ENCODE assay signal across 8 cellular contexts in genomic region chr4:169270810-169271691, GRCh38. TPM values are rescaled to one million over a fixed set of nuclear protein-coding genes. Genes with fewer than 3 reads are reported as not detected.
A peak's percentile ranks its signal among the peaks of the same experiment; 100 is the strongest.
DNase-seq lines count a peak whose midpoint lies in the region; ATAC-seq and TF ChIP-seq lines count a peak whose summit lies in the region.

SH3RF1 (minus strand) TSS chr4:169270956; CDS start chr4:169269212, 1,744 bp downstream.

- ATAC-seq in GM18858 (IDR thresholded peaks at IDR 0.05; ENCODE audit: unreplicated experiment) (peak; percentile 41), HG02981 (IDR thresholded peaks at IDR 0.05; ENCODE audit: unreplicated experiment) (peak; percentile 47)
- peak; percentile 68 for ATAC-seq in naive thymus-derived CD4-positive, alpha-beta T cell

- POLR2A ChIA-PET in naive thymus-derived CD4-positive, alpha-beta T cell (lab: Charles Lee) = no interaction called here

- H3K36me3 ChIP-seq in naive thymus-derived CD4-positive, alpha-beta T cell (ENCODE audit: control insufficient read depth in 2 of 3, insufficient read depth in 3 of 3, low read length in 3 of 3) = no peaks in the 10 kb centered on the region
- H3K36me3 ChIP-seq in tibial artery = no peaks in the 10 kb centered on the region

- no peak for DNase-seq in CD14-positive monocyte (ENCODE audit: low spot score)
- peak; percentile 52 for DNase-seq in NCI-H2171 treated with DMSO at 0.1 percent for 48 hours (lab: John Stamatoyannopoulos, UW)
- peak in 2 of 3 experiments; percentile 18 to 21 for DNase-seq in activated CD8-positive, alpha-beta memory T cell treated with anti-CD3 and anti-CD28 coated beads for 48 hours (ENCODE audit: low read depth in 2 of 3, low spot score in 2 of 3)
- DNase-seq in fibroblast of pulmonary artery (ENCODE audit: low read depth) = peak; percentile 87
- peak in 5 of 9 donors; percentile 2 to 60 (median 5) for DNase-seq in naive thymus-derived CD4-positive, alpha-beta T cell
- peak; percentile 93 to 95 for DNase-seq in tibial artery

- peaks cover 4% of the 10 kb centered on the region in 2 donors for H3K27me3 ChIP-seq in naive thymus-derived CD4-positive, alpha-beta T cell (ENCODE audit: control insufficient read depth in 2 of 2, insufficient read depth in 2 of 2, low read length in 2 of 2)
- H3K27me3 ChIP-seq in tibial artery = no peaks in the 10 kb centered on the region

- intact Hi-C loops in CD14-positive monocyte (cut with micrococcal nuclease) = no loop called here
- intact Hi-C loops in naive thymus-derived CD4-positive, alpha-beta T cell (cut with micrococcal nuclease) = loop anchor here in 1 of 2 donors (1.0 to 5.0 kb wide), 2 partner anchors 216 to 261 kb away; partner anchors contain the start of gene CBR4
- intact Hi-C loops in tibial artery (cut with DNase I; ENCODE audit: low total_unique reads) = loop anchor here (10.0 kb wide), 1 partner anchor 156 kb away; no protein-coding TSS in a partner anchor

- no peaks in the 10 kb centered on the region for H3K4me1 ChIP-seq in naive thymus-derived CD4-positive, alpha-beta T cell (ENCODE audit: control insufficient read depth in 2 of 2, insufficient read depth in 2 of 2, low read length in 2 of 2)
- peaks cover 0 to 51% (median 16%) of the 10 kb centered on the region in 4 donors for H3K4me1 ChIP-seq in tibial artery

- peaks cover 2 to 4% of the 10 kb centered on the region in 2 donors for H3K36me3 Mint-ChIP-seq in CD14-positive monocyte
- H3K36me3 Mint-ChIP-seq in naive thymus-derived CD4-positive, alpha-beta T cell = no peaks in the 10 kb centered on the region

- no peaks in the 10 kb centered on the region for H3K9me3 Mint-ChIP-seq in CD14-positive monocyte
- H3K9me3 Mint-ChIP-seq in naive thymus-derived CD4-positive, alpha-beta T cell = no peaks in the 10 kb centered on the region

- peak within 1 kb of the TSS in 6 of 7 donors; percentile 19 to 85 (median 80) for H3K27ac Mint-ChIP-seq in CD14-positive monocyte
- H3K27ac Mint-ChIP-seq in naive thymus-derived CD4-positive, alpha-beta T cell = no peak within 1 kb of the TSS

- H3K27me3 Mint-ChIP-seq in CD14-positive monocyte (ENCODE audit: low read depth in 3 of 3) = peaks cover 0 to 9% (median under 1%) of the 10 kb centered on the region in 3 donors
- peaks cover 48 to 75% (median 61%) of the 10 kb centered on the region in 5 donors for H3K27me3 Mint-ChIP-seq in naive thymus-derived CD4-positive, alpha-beta T cell

- CTCF ChIA-PET in naive thymus-derived CD4-positive, alpha-beta T cell (lab: Charles Lee) = no interaction called here

- peaks cover 55% of the 10 kb centered on the region for H3K4me1 Mint-ChIP-seq in CD14-positive monocyte
- peaks cover 0 to 28% (median 16%) of the 10 kb centered on the region in 7 donors for H3K4me1 Mint-ChIP-seq in naive thymus-derived CD4-positive, alpha-beta T cell

- peak within 1 kb of the TSS; percentile 82 for H3K4me3 ChIP-seq in fibroblast of pulmonary artery (replicated peaks; ENCODE audit: low read depth, low read length)
- peak within 1 kb of the TSS; percentile 42 for H3K4me3 ChIP-seq in naive thymus-derived CD4-positive, alpha-beta T cell (ENCODE audit: low read length)
- H3K4me3 ChIP-seq in tibial artery = peak within 1 kb of the TSS; percentile 67 to 70

- H3K27ac ChIP-seq in naive thymus-derived CD4-positive, alpha-beta T cell (ENCODE audit: low read depth, low read length) = no peak within 1 kb of the TSS
- peak within 1 kb of the TSS; percentile 86 to 91 for H3K27ac ChIP-seq in tibial artery

- H3K9me3 ChIP-seq in naive thymus-derived CD4-positive, alpha-beta T cell (ENCODE audit: control insufficient read depth in 2 of 3, low read length in 3 of 3) = no peaks in the 10 kb centered on the region
- no peaks in the 10 kb centered on the region for H3K9me3 ChIP-seq in tibial artery

- TF ChIP-seq CTCF in CD14-positive monocyte (IDR thresholded peaks at IDR 0.05) = peak; percentile 42
- no peak for TF ChIP-seq CTCF in fibroblast of pulmonary artery (IDR thresholded peaks at IDR 0.05; ENCODE audit: low read length, missing control alignments)
- peak; percentile 19 to 29 for TF ChIP-seq CTCF in tibial artery (IDR thresholded peaks at IDR 0.05)

- peak within 1 kb of the TSS; percentile 95 to 96 for H3K4me3 Mint-ChIP-seq in CD14-positive monocyte
- H3K4me3 Mint-ChIP-seq in naive thymus-derived CD4-positive, alpha-beta T cell = peak within 1 kb of the TSS; percentile 46 to 88 (median 76)

RNA-seq across cellular contexts. Expression of gene SH3RF1, which starts in this region (rescaled TPM):
- 1 to 10 TPM; 3.1 to 4.7 TPM for polyA plus RNA-seq in CD14-positive monocyte
- 1 to 10 TPM in 1 of 5 experiments, under 1 TPM in 3, not detected in 1; 0.08 to 3.8 (median 0.50) TPM for total RNA-seq in naive thymus-derived CD4-positive, alpha-beta T cell
- not detected for polyA plus RNA-seq in naive thymus-derived CD4-positive, alpha-beta T cell

Comparison
In these comparisons a context has a peak if more than half of its experiments do, and no peak if none do; other contexts are left out.
1. RNA of gene SH3RF1 (polyA plus RNA-seq): 3.1 to 4.7 TPM in CD14-positive monocyte; not detected in naive thymus-derived CD4-positive, alpha-beta T cell; every median in the first group is over 4 times any median in the second.
2. H3K27ac Mint-ChIP-seq: peak in CD14-positive monocyte (6 of 7); none in naive thymus-derived CD4-positive, alpha-beta T cell (0 of 9).
3. Peak in every context shown above with its lines, with median percentiles within 50 percentile points of each other: ATAC-seq and H3K4me3 ChIP-seq.